21 cellular contexts compared by ENCODE assay signal in genomic region chr19:53461866-53462265, GRCh38.
"Had no signal": no experiment of that assay in that cellular context is flagged by ENCODE, and none has a peak within 500 bp of the region (broad histone marks: within the 10 kb centered on the region; RNA-seq: fewer than 3 reads in every experiment).

No MANE protein-coding gene starts in this region.

- H2AFZ ChIP-seq: parathyroid adenoma had no signal

- H3K36me3 ChIP-seq: lower lobe of right lung, sigmoid colon, thyroid gland had no signal

- H3K9me3 ChIP-seq: thyroid gland had no signal

- H3K9ac ChIP-seq: parathyroid adenoma had no signal

- H3K27ac ChIP-seq: coronary artery, gastroesophageal sphincter, left ventricle myocardium inferior, lower lobe of right lung, parathyroid adenoma, sigmoid colon, thyroid gland had no signal

- ATAC-seq: gastroesophageal sphincter; left cardiac atrium; lower lobe of right lung; natural killer cell treated with Interleukin-12 subunit alpha and Interleukin-12 subunit beta and Interleukin-15 and Interleukin-18, amount 100 ng/mL, for 72 hours had no signal

- FAIRE-seq: kidney, small intestine, urothelium cell line had no signal

- H3K4me3 ChIP-seq: coronary artery, gastroesophageal sphincter, left ventricle myocardium inferior, lower lobe of right lung, sigmoid colon, thyroid gland had no signal

- H3K4me1 ChIP-seq: lower lobe of right lung, parathyroid adenoma had no signal

- DNase-seq: effector CD4-positive, alpha-beta T cell; endodermal cell; glutamatergic neuron; immature natural killer cell; kidney; left cardiac atrium; left ventricle myocardium inferior; lower lobe of right lung; mesenchymal stem cell; midbrain; occipital lobe; sigmoid colon; small intestine; stimulated activated CD4-positive, alpha-beta T cell treated with anti-CD3 and anti-CD28 coated beads, Interleukin-12 subunit alpha, Interleukin-12 subunit beta, amount 100 ng/mL, for 4 hours; stimulated activated naive CD4-positive, alpha-beta T cell treated with Interleukin-2 at 50 U/mL for 16 hours; thyroid gland had no signal

- H3K27me3 ChIP-seq: thyroid gland had no signal
